27 cellular contexts compared by ENCODE assay signal in the genomic region with DNA sequence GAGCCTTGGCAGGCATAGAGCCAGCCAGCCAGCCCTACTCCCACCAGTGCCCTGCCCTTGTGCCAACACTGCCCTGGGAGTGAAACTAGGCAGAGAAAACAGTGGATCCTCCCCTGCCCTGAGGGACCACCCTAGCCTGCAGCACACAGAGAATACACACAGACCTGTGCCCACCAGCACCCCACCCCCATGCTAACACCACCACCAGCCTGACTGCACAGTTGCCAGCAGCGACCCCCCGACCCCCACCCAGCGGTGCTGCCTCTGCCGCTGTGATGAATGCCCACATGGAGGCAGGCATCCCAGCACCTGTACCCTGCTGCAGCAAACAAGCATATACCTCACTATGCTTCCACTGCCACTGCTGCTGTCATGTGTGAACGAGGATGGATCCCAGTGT. TPM values are rescaled to one million over a fixed set of nuclear protein-coding genes. Genes with fewer than 3 reads are reported as not detected.
A peak's percentile ranks its signal among the peaks of the same experiment; 100 is the strongest.
DNase-seq lines count a peak whose midpoint lies in the region; ATAC-seq, FAIRE-seq and TF ChIP-seq lines count a peak whose summit lies in the region.
"Had no signal": no experiment of that assay in that cellular context is flagged by ENCODE, and none has a peak within 500 bp of the region (broad histone marks: within the 10 kb centered on the region; RNA-seq: fewer than 3 reads in every experiment).

No MANE protein-coding gene starts in this region.

- 94 to 100% methylated on average over 5 of the region's 5 CpGs for WGBS in aorta, 2 donors

- ATAC-seq in aorta (ENCODE audit: low FRiP score) = peak; percentile 26
- ATAC-seq: A549; CD8-positive, alpha-beta T cell; GM12878 had no signal

- H3K27ac ChIP-seq in kidney (ENCODE audit: low read depth in 2 of 2, low read length in 2 of 2) (no peak overlapping the region), aorta (ENCODE audit: low read depth in 1 of 2, low read length in 2 of 2) (no peak overlapping the region), caudate nucleus (ENCODE audit: low read depth, low read length) (no peak overlapping the region)
- H3K27ac ChIP-seq: A549; BLaER1 treated with 17β-estradiol and CSF1 and Interleukin-3, amounts not matched to agents 10 nM and 100 nM; C4-2B had no signal

- DNase-seq in HTR-8/SVneo (ENCODE audit: insufficient read length, low spot score) = no peak
- peak; percentile 48 for DNase-seq in kidney
- DNase-seq in aorta = no peak
- DNase-seq in caudate nucleus (lab: John Stamatoyannopoulos, UW) = no peak
- no peak for DNase-seq in DMS 273 (lab: John Stamatoyannopoulos, UW; ENCODE audit: unreplicated experiment)
- DNase-seq: AML-193; Caco-2; Calu3; CD4-positive, alpha-beta T cell; CD8-positive, alpha-beta T cell; DMS 273 treated with DMSO at 0.1 percent for 48 hours; DMS153; DMS53; DMS79; DND-41; EL; GDM1 had no signal

- H3K4me1 ChIP-seq in kidney (ENCODE audit: control insufficient read depth in 1 of 2, insufficient read depth in 1 of 2, low read depth in 1 of 2, low read length in 2 of 2) (peaks cover 0 to 7% of the 10 kb centered on the region in 2 donors), aorta (ENCODE audit: control insufficient read depth in 1 of 2, insufficient read depth in 2 of 2, low read length in 2 of 2) (no peaks in the 10 kb centered on the region)
- H3K4me1 ChIP-seq: A549, Caco-2 had no signal

- H3K4me3 ChIP-seq in kidney (ENCODE audit: low read length in 2 of 2) (no peak overlapping the region), aorta (ENCODE audit: low read length in 2 of 2) (no peak overlapping the region)
- H3K4me3 ChIP-seq: A549; BLaER1 treated with 17β-estradiol and CSF1 and Interleukin-3, amounts not matched to agents 10 nM and 100 nM; GM12878 had no signal

- no peaks in the 10 kb centered on the region for H3K36me3 ChIP-seq in kidney (ENCODE audit: control insufficient read depth in 1 of 2, insufficient read depth in 2 of 2, low read length in 2 of 2)
- no peaks in the 10 kb centered on the region for H3K36me3 ChIP-seq in aorta (ENCODE audit: control insufficient read depth in 1 of 2, insufficient read depth in 2 of 2, low read length in 1 of 2)
- H3K36me3 ChIP-seq: BLaER1 treated with 17β-estradiol and CSF1 and Interleukin-3, amounts not matched to agents 10 nM and 100 nM had no signal

- H3K9ac ChIP-seq in kidney (ENCODE audit: low read length in 2 of 2) = no peak overlapping the region
- H3K9ac ChIP-seq: BLaER1 treated with 17β-estradiol and CSF1 and Interleukin-3, amounts not matched to agents 10 nM and 100 nM had no signal

- no peaks in the 10 kb centered on the region for H3K27me3 ChIP-seq in aorta (ENCODE audit: control insufficient read depth in 1 of 2, insufficient read depth in 2 of 2, low read length in 1 of 2)
- H3K27me3 ChIP-seq: BLaER1 treated with 17β-estradiol and CSF1 and Interleukin-3, amounts not matched to agents 10 nM and 100 nM had no signal

- H3K9me3 ChIP-seq in kidney (ENCODE audit: control insufficient read depth in 1 of 2, low read length in 2 of 2) (no peaks in the 10 kb centered on the region), aorta (ENCODE audit: control insufficient read depth, low read length) (no peaks in the 10 kb centered on the region)
- H3K9me3 ChIP-seq: Caco-2 had no signal

- intact Hi-C loops in kidney (cut with DNase I) = no loop called here
- intact Hi-C loops in aorta (cut with DNase I) = no loop called here

- TF ChIP-seq CTCF in kidney (IDR thresholded peaks at IDR 0.05; ENCODE audit: borderline replicate concordance, extremely low read depth, insufficient read depth) = no peak

- FAIRE-seq in HTR-8/SVneo (lab: Jason Lieb, UNC) (peak; percentile 74), kidney (lab: Jason Lieb, UNC) (no peak)
- FAIRE-seq: A549, D721Med, GM12878, GM12892, GM18507 had no signal

RNA-seq across cellular contexts. Expression of a gene that starts 9.4 kb away (rescaled TPM):
- total RNA-seq in kidney (37.0 TPM), aorta (10 to 100 TPM; 22.8 to 23.2 TPM)
- polyA plus RNA-seq in kidney (ENCODE audit: insufficient read depth, low read depth, low replicate concordance) (12.4 TPM), aorta (10 to 100 TPM in 1 of 2 donors, 1 to 10 TPM in 1; 6.3 to 16.2 TPM)

RNA-seq across cellular contexts. Expression of a gene that starts 21.6 kb away (rescaled TPM):
- total RNA-seq in kidney (5.8 TPM), aorta (1 to 10 TPM; 1.6 to 3.2 TPM)
- polyA plus RNA-seq in kidney (ENCODE audit: insufficient read depth, low read depth, low replicate concordance) (2.7 TPM), aorta (under 1 TPM; 0.26 to 0.63 TPM)
- total RNA-seq: A172, Daoy, G401, GM12878 had no signal
